Comparison of ENCODE assay signal across 1 cellular context in genomic region chr12:104596876-104597833, GRCh38.
TF ChIP-seq lines count a peak whose summit lies in the region.

No MANE protein-coding gene starts in this region.

TF ChIP-seq in GM12878, 131 proteins besides CTCF, POLR2A, EP300 and RAD21 (continued from another document):
- TF ChIP-seq TCF7 (IDR thresholded peaks at IDR 0.05; ENCODE audit: borderline replicate concordance) (peak; percentile 92), CBFB (IDR thresholded peaks at IDR 0.05; ENCODE audit: low read depth) (no peak; the same call in 1 of the 2 replicates), PML (IDR thresholded peaks at IDR 0.05; ENCODE audit: low read length) (no peak), CHD1 (IDR thresholded peaks at IDR 0.05; ENCODE audit: low read depth, low read length) (no peak), MEF2A (IDR thresholded peaks at IDR 0.05; ENCODE audit: insufficient read depth, low read depth, low read length) (0 out of 2 replicates have a peak, but pooled peaks have one; percentile 35), BHLHE40 (IDR thresholded peaks at IDR 0.05; ENCODE audit: borderline replicate concordance in 1 of 2, low read depth in 2 of 2, low read length in 1 of 2) (peak in 1 of 2 experiments; percentile 9; a peak in 1 of 4 replicates), DPF2 (IDR thresholded peaks at IDR 0.05) (peak; percentile 98), NFXL1 (IDR thresholded peaks at IDR 0.05; ENCODE audit: borderline replicate concordance) (no peak), ZNF217 (IDR thresholded peaks at IDR 0.05) (peak; percentile 86), SMARCA5 (IDR thresholded peaks at IDR 0.05) (peak; percentile 28; the same call in 1 of the 2 replicates), NBN (IDR thresholded peaks at IDR 0.05) (0 out of 2 replicates have a peak, but pooled peaks have one; percentile 25), JUND (IDR thresholded peaks at IDR 0.05; ENCODE audit: low read depth, low read length) (no peak), ZSCAN29 (IDR thresholded peaks at IDR 0.05) (no peak), MEF2B (IDR thresholded peaks at IDR 0.05; ENCODE audit: partially characterized antibody, poor library complexity, severe bottlenecking) (peak; percentile 69), NFIC (IDR thresholded peaks at IDR 0.05; ENCODE audit: low read depth, low read length) (peak; percentile 67; the same call in 1 of the 2 replicates), FOXM1 (IDR thresholded peaks at IDR 0.05; ENCODE audit: low read depth, low read length) (peak; percentile 48; the same call in 1 of the 2 replicates)
- TF ChIP-seq, protein P1, sequence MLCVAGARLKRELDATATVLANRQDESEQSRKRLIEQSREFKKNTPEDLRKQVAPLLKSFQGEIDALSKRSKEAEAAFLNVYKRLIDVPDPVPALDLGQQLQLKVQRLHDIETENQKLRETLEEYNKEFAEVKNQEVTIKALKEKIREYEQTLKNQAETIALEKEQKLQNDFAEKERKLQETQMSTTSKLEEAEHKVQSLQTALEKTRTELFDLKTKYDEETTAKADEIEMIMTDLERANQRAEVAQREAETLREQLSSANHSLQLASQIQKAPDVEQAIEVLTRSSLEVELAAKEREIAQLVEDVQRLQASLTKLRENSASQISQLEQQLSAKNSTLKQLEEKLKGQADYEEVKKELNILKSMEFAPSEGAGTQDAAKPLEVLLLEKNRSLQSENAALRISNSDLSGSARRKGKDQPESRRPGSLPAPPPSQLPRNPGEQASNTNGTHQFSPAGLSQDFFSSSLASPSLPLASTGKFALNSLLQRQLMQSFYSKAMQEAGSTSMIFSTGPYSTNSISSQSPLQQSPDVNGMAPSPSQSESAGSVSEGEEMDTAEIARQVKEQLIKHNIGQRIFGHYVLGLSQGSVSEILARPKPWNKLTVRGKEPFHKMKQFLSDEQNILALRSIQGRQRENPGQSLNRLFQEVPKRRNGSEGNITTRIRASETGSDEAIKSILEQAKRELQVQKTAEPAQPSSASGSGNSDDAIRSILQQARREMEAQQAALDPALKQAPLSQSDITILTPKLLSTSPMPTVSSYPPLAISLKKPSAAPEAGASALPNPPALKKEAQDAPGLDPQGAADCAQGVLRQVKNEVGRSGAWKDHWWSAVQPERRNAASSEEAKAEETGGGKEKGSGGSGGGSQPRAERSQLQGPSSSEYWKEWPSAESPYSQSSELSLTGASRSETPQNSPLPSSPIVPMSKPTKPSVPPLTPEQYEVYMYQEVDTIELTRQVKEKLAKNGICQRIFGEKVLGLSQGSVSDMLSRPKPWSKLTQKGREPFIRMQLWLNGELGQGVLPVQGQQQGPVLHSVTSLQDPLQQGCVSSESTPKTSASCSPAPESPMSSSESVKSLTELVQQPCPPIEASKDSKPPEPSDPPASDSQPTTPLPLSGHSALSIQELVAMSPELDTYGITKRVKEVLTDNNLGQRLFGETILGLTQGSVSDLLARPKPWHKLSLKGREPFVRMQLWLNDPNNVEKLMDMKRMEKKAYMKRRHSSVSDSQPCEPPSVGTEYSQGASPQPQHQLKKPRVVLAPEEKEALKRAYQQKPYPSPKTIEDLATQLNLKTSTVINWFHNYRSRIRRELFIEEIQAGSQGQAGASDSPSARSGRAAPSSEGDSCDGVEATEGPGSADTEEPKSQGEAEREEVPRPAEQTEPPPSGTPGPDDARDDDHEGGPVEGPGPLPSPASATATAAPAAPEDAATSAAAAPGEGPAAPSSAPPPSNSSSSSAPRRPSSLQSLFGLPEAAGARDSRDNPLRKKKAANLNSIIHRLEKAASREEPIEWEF (IDR thresholded peaks at IDR 0.05; ENCODE audit: insufficient replicate concordance, low read depth, low read length), result no peak
